ENCODE assay signal across 22 cellular contexts in the genomic region with DNA sequence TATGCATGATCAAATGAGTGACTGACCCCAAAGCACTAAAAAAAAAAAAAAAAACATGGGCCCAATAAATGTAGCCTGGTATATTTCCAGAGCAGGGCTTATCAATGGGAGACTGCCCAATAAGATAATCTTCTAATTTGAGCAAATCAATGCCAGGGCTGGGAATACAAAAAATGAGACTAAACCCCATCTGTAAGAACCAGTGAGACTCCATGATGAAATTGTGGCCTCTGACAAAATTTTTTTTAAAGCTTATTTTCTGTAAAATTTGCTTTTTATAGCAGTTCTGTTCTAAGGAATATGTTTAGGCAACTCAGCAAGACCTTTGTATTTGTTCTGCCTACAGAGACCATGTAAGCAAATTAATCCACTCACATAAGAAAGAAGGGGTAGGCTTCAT.
"Had no signal": no experiment of that assay in that cellular context is flagged by ENCODE, and none has a peak within 500 bp of the region (broad histone marks: within the 10 kb centered on the region; RNA-seq: fewer than 3 reads in every experiment).

No MANE protein-coding gene starts in this region.

- H3K36me3 ChIP-seq: esophagus muscularis mucosa, gastroesophageal sphincter, heart left ventricle, lower lobe of right lung had no signal

- H3K4me2 ChIP-seq: hepatocyte had no signal

- H3K4me3 ChIP-seq: coronary artery, dorsolateral prefrontal cortex, esophagus muscularis mucosa, gastroesophageal sphincter, heart left ventricle, hepatocyte, lower lobe of right lung had no signal

- H3K4me1 ChIP-seq: foreskin keratinocyte, lower lobe of right lung had no signal

- DNase-seq: dorsolateral prefrontal cortex; effector CD4-positive, alpha-beta T cell; effector memory CD4-positive, alpha-beta T cell; foreskin keratinocyte; heart left ventricle; hypothalamus; immature natural killer cell; islet precursor cell; kidney; kidney glomerular epithelial cell; left colon; left ventricle myocardium superior; lower lobe of right lung; mesendoderm; naive thymus-derived CD4-positive, alpha-beta T cell; natural killer cell had no signal

- H3K79me2 ChIP-seq: hepatocyte had no signal

- ATAC-seq: foreskin keratinocyte; gastroesophageal sphincter; left colon; lower lobe of right lung; naive thymus-derived CD4-positive, alpha-beta T cell; natural killer cell had no signal

- FAIRE-seq: endothelial cell of umbilical vein, frontal cortex had no signal

- H3K27me3 ChIP-seq: dorsolateral prefrontal cortex, esophagus muscularis mucosa, gastroesophageal sphincter, hepatocyte had no signal

- H3K9me3 ChIP-seq: esophagus muscularis mucosa, lower lobe of right lung had no signal

- H2AFZ ChIP-seq: hepatocyte had no signal

- H3K27ac ChIP-seq: coronary artery, dorsolateral prefrontal cortex, esophagus muscularis mucosa, foreskin keratinocyte, gastroesophageal sphincter, hepatocyte, lower lobe of right lung had no signal
